ENCODE assay signal across 23 cellular contexts in genomic region chr5:7320641-7321170, GRCh38.
DNase-seq lines count a peak whose midpoint lies in the region; ATAC-seq, FAIRE-seq and TF ChIP-seq lines count a peak whose summit lies in the region.
"Had no signal": no experiment of that assay in that cellular context is flagged by ENCODE, and none has a peak within 500 bp of the region (broad histone marks: within the 10 kb centered on the region; RNA-seq: fewer than 3 reads in every experiment).

No MANE protein-coding gene starts in this region.

- H3K4me1 ChIP-seq in GM23248 (ENCODE audit: insufficient read depth) (peaks cover 43% of the 10 kb centered on the region), astrocyte (ENCODE audit: insufficient read depth, low read length) (peaks cover 19% of the 10 kb centered on the region)

- H3K27ac Mint-ChIP-seq in astrocyte (ENCODE audit: unreplicated experiment) = peak overlapping the region; percentile 96
- no peak overlapping the region for H3K27ac Mint-ChIP-seq in nephron progenitor cell
- H3K27ac Mint-ChIP-seq: B cell, CD14-positive monocyte had no signal

- H4K20me1 ChIP-seq in GM23248 (ENCODE audit: insufficient read depth) (no peaks in the 10 kb centered on the region; the same call in 1 of the 2 replicates), astrocyte (ENCODE audit: insufficient read depth, low read length) (no peaks in the 10 kb centered on the region)

- H3K36me3 Mint-ChIP-seq in astrocyte (ENCODE audit: low read depth, unreplicated experiment) (no peaks in the 10 kb centered on the region), nephron progenitor cell (ENCODE audit: low read depth) (no peaks in the 10 kb centered on the region)
- H3K36me3 Mint-ChIP-seq: CD14-positive monocyte had no signal

- H3F3A ChIP-seq in GM23248 (ENCODE audit: insufficient read depth) = peaks cover 42% of the 10 kb centered on the region

- H3K27me3 ChIP-seq in GM23248 (replicated peaks; ENCODE audit: insufficient read depth) (no peaks in the 10 kb centered on the region), astrocyte (ENCODE audit: insufficient read depth, low read length) (no peaks in the 10 kb centered on the region)

- H3K4me3 ChIP-seq in GM23248 (no peak overlapping the region), astrocyte (ENCODE audit: insufficient read depth, low read depth, low read length) (no peak overlapping the region), fibroblast of the aortic adventitia (ENCODE audit: low read depth, low read length) (no peak overlapping the region)

- no peaks in the 10 kb centered on the region for H3K36me3 ChIP-seq in GM23248 (ENCODE audit: low read depth)
- H3K36me3 ChIP-seq in astrocyte (ENCODE audit: insufficient read depth, low read length) = no peaks in the 10 kb centered on the region

- no peaks in the 10 kb centered on the region for H3K9me3 ChIP-seq in GM23248 (ENCODE audit: low read depth)
- H3K9me3 ChIP-seq in astrocyte (ENCODE audit: insufficient read depth, low read depth, low read length) = no peaks in the 10 kb centered on the region

- H3K27ac ChIP-seq in GM23248 (peak overlapping the region; percentile 86), astrocyte (ENCODE audit: low read depth, low read length) (peak overlapping the region; percentile 91)

- ATAC-seq in HG02642 (IDR thresholded peaks at IDR 0.05; ENCODE audit: poor library complexity, unreplicated experiment) = no peak
- ATAC-seq: Right ventricle myocardium inferior had no signal

- peak overlapping the region; percentile 34 for H3K9ac ChIP-seq in GM23248
- peak overlapping the region; percentile 70 for H3K9ac ChIP-seq in astrocyte (ENCODE audit: low read length)

- TF ChIP-seq CTCF in astrocyte (IDR thresholded peaks at IDR 0.05; ENCODE audit: insufficient read depth, low read depth, low read length) = no peak
- no peak for TF ChIP-seq CTCF in fibroblast of the aortic adventitia (IDR thresholded peaks at IDR 0.05; ENCODE audit: insufficient read depth, low read length)
- no peak for TF ChIP-seq CTCF in nephron progenitor cell (IDR thresholded peaks at IDR 0.05)

- in situ Hi-C loops in GM23248 (cut with MboI) (no loop called here), ACHN (cut with HindIII; ENCODE audit: low pct_ligation_motif_present, low pct_unique_long_range_greater_than_20kb, low sequenced_read_pairs) (no loop called here)

- H2AFZ ChIP-seq in GM23248 (no peak overlapping the region), astrocyte (ENCODE audit: low read depth, low read length) (no peak overlapping the region)

- no peaks in the 10 kb centered on the region for H3K79me2 ChIP-seq in GM23248 (ENCODE audit: insufficient read depth)
- H3K79me2 ChIP-seq in astrocyte (ENCODE audit: insufficient read depth, low read length) = no peaks in the 10 kb centered on the region

- H3K4me1 Mint-ChIP-seq in astrocyte (ENCODE audit: low read depth, unreplicated experiment) (peaks cover 27% of the 10 kb centered on the region), nephron progenitor cell (peaks cover 19% of the 10 kb centered on the region)
- H3K4me1 Mint-ChIP-seq: B cell, CD14-positive monocyte had no signal

- peak; percentile 23 for FAIRE-seq in astrocyte (lab: Jason Lieb, UNC)
- FAIRE-seq: GM19239, H54, RCC 7860 had no signal

- H3K4me2 ChIP-seq in GM23248 (ENCODE audit: unreplicated experiment) = peak overlapping the region; percentile 58
- peak overlapping the region; percentile 69 for H3K4me2 ChIP-seq in astrocyte (ENCODE audit: low read length)

- H3K27me3 Mint-ChIP-seq in astrocyte (ENCODE audit: low read depth, unreplicated experiment) (no peaks in the 10 kb centered on the region), nephron progenitor cell (ENCODE audit: low read depth, poor library complexity) (peaks cover 4% of the 10 kb centered on the region)
- H3K27me3 Mint-ChIP-seq: B cell had no signal

- peak; percentile 33 for DNase-seq in GM23248
- DNase-seq in astrocyte (ENCODE audit: low read depth) = peak; percentile 94
- DNase-seq in fibroblast of the aortic adventitia (ENCODE audit: low read depth) = peak; percentile 84
- DNase-seq in nephron progenitor cell = no peak
- no peak for DNase-seq in ACHN
- DNase-seq in activated naive CD4-positive, alpha-beta T cell treated with anti-CD3 and anti-CD28 coated beads, Interleukin-2, amount 50 U/mL, for 16 hours = no peak
- DNase-seq: DMS53, EL, GF-D8, Karpas-422, MV-4-11, NCI-H1105 treated with DMSO at 0.1 percent for 48 hours, NCI-H2029 treated with DMSO at 0.1 percent for 48 hours, NCI-H345, NCI-H524 treated with DMSO at 0.1 percent for 48 hours, NCI-H82 had no signal

- H3K9me2 ChIP-seq in GM23248 (ENCODE audit: insufficient read depth) = no peaks in the 10 kb centered on the region

- H3K9me3 Mint-ChIP-seq in astrocyte (ENCODE audit: unreplicated experiment) = no peaks in the 10 kb centered on the region
- no peaks in the 10 kb centered on the region for H3K9me3 Mint-ChIP-seq in nephron progenitor cell

- H3K4me3 Mint-ChIP-seq in astrocyte (ENCODE audit: unreplicated experiment) (no peak overlapping the region), nephron progenitor cell (no peak overlapping the region)
- H3K4me3 Mint-ChIP-seq: B cell, CD14-positive monocyte had no signal

- 29 to 30% methylated on average over 2 of the region's 2 CpGs for WGBS in GM23248 (ENCODE audit: low coverage in 1 of 2, low lambda C conversion rate in 2 of 2, missing lambda C conversion rate in 2 of 2), 2 experiments

Comparison
In these comparisons a context has a peak if more than half of its experiments do, and no peak if none do; other contexts are left out.
1. DNase-seq: peak in GM23248 (single experiment), astrocyte (single experiment) and fibroblast of the aortic adventitia (single experiment); none in nephron progenitor cell (single experiment), ACHN (single experiment) and activated naive CD4-positive, alpha-beta T cell treated with anti-CD3 and anti-CD28 coated beads, Interleukin-2, amount 50 U/mL, for 16 hours (single experiment).